Comparison of ENCODE assay signal across 20 cellular contexts in genomic region chr7:28709756-28710155, GRCh38.
"Had no signal": no experiment of that assay in that cellular context is flagged by ENCODE, and none has a peak within 500 bp of the region (broad histone marks: within the 10 kb centered on the region; RNA-seq: fewer than 3 reads in every experiment).

No MANE protein-coding gene starts in this region.

- H3K27me3 ChIP-seq: MG63 had no signal

- DNase-seq: IMR-90, Karpas-422, KG1, MG63, NCI-H1092, NCI-H1105 treated with DMSO at 0.1 percent for 48 hours, NCI-H1417 treated with DMSO at 0.1 percent for 48 hours, NCI-H146, NCI-H1694 treated with DMSO at 0.1 percent for 48 hours, NCI-H1930, NCI-H2081, NCI-H2107, NCI-H2227 treated with DMSO at 0.1 percent for 48 hours, NCI-H524, NCI-H69, NCI-H774, SHP77, SK-N-SH had no signal

- ATAC-seq: HepG2 had no signal

- H3K27ac ChIP-seq: RWPE1 had no signal

- H3K9ac ChIP-seq: SK-N-SH had no signal

- H3K9me3 ChIP-seq: MG63, SK-N-SH had no signal

- H3K4me3 ChIP-seq: MG63 had no signal

- H3K4me2 ChIP-seq: SK-N-SH had no signal

- H3K9me2 ChIP-seq: SK-N-SH had no signal
